Comparison of ENCODE assay signal across 14 cellular contexts in the genomic region with DNA sequence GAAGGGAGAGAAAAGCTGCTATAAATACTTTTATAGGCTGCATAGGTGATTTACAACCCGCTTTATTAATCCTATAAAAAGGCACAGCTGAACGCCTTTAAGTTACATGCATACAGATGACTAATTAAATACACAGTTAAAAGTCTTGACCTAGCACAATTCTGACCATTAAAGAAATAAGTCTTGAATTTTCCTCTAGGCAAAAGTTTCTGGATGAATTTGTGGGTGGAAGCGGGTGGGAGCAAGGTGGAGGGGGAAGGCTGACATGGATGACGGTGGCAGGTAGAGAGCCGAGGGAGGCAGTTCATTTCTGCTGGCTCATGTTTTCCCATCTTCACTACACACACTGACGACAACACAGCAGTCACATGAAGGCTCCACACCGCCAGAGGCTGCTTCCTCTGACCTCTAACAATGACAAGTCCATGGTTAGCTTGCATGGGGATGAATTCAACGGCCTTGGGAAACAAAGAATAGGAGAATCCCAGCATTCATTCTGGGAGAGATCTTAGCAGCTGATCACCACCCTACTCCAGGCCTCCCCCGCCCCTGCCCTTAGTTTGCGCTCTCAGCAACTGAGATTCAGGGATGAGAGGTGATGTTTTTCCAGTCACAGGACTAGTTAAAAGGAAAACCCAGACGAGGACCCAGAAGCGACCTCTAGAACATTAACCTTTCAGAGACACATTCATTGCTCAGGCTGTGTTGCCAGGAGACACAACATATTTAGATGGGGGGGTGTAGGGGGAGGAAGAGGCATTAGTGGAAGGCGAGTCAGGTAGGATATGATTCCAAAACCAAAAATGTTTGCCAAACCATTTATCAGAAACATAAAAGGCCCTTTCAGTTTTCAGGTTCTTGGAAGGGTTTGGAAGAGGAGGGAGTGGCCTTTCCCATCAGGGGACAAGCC.
DNase-seq lines count a peak whose midpoint lies in the region; ATAC-seq and TF ChIP-seq lines count a peak whose summit lies in the region.
"Had no signal": no experiment of that assay in that cellular context is flagged by ENCODE, and none has a peak within 500 bp of the region (broad histone marks: within the 10 kb centered on the region; RNA-seq: fewer than 3 reads in every experiment).

No MANE protein-coding gene starts in this region.

- no peaks in the 10 kb centered on the region for H3K9me3 Mint-ChIP-seq in stimulated activated effector memory CD8-positive, alpha-beta T cell treated with anti-CD3 and anti-CD28 coated beads, Interleukin-12 subunit alpha, Interleukin-12 subunit beta, amount 100 ng/mL, for 72 hours
- H3K9me3 Mint-ChIP-seq: activated T-cell treated with anti-CD3 and anti-CD28 coated beads, Interleukin-2, amount 50 U/mL, for 24 hours had no signal

- 75 to 80% methylated on average over 13 of the region's 13 CpGs for WGBS in heart right ventricle, 2 donors

- no peak overlapping the region for H3K27ac ChIP-seq in heart right ventricle
- H3K27ac ChIP-seq in VCaP = peak overlapping the region; percentile 45; the same call in 1 of the 2 replicates
- H3K27ac ChIP-seq: SJCRH30 had no signal

- ATAC-seq in heart right ventricle = peak in 6 of 8 donors; percentile 41 to 66 (median 59)
- ATAC-seq in Right ventricle myocardium inferior = no peak
- ATAC-seq in stimulated activated effector memory CD8-positive, alpha-beta T cell treated with anti-CD3 and anti-CD28 coated beads, Interleukin-12 subunit alpha, Interleukin-12 subunit beta, amount 100 ng/mL, for 72 hours = no peak

- DNase-seq in heart right ventricle (no peak), Right ventricle myocardium inferior (ENCODE audit: missing footprints) (no peak), kidney tubule cell (ENCODE audit: low spot score) (peak; percentile 85), ureter (ENCODE audit: low spot score) (no peak), NCI-H187 (lab: John Stamatoyannopoulos, UW) (no peak)
- no peak for DNase-seq in stimulated activated effector memory CD8-positive, alpha-beta T cell treated with anti-CD3 and anti-CD28 coated beads, Interleukin-12 subunit alpha, Interleukin-12 subunit beta, amount 100 ng/mL, for 72 hours (ENCODE audit: low spot score in 2 of 2)
- no peak for DNase-seq in stimulated activated naive CD4-positive, alpha-beta T cell treated with Interleukin-2 at 50 U/mL for 16 hours (lab: John Stamatoyannopoulos, UW)
- DNase-seq: activated CD4-positive, CD25-positive, alpha-beta regulatory T cell; activated T-cell treated with anti-CD3 and anti-CD28 coated beads, Interleukin-2, amount 50 U/mL, for 24 hours; aorta; GF-D8; SJCRH30; stimulated activated CD4-positive, alpha-beta T cell treated with anti-CD3 and anti-CD28 coated beads, Interleukin-4, amount 100 ng/mL, for 4 hours had no signal

- no peaks in the 10 kb centered on the region for H3K36me3 Mint-ChIP-seq in stimulated activated effector memory CD8-positive, alpha-beta T cell treated with anti-CD3 and anti-CD28 coated beads, Interleukin-12 subunit alpha, Interleukin-12 subunit beta, amount 100 ng/mL, for 72 hours

- intact Hi-C loops in heart right ventricle (cut with DNase I) = loop anchor here in 1 of 10 donors (10.0 kb wide), 1 partner anchor 260 kb away; no protein-coding TSS in a partner anchor
- intact Hi-C loops in Right ventricle myocardium inferior (cut with DNase I) = no loop called here

- H3K9me3 ChIP-seq in heart right ventricle = no peaks in the 10 kb centered on the region
- H3K9me3 ChIP-seq: SJCRH30 had no signal

- H3K27ac Mint-ChIP-seq in stimulated activated effector memory CD8-positive, alpha-beta T cell treated with anti-CD3 and anti-CD28 coated beads, Interleukin-12 subunit alpha, Interleukin-12 subunit beta, amount 100 ng/mL, for 72 hours = no peak overlapping the region
- H3K27ac Mint-ChIP-seq: activated T-cell treated with anti-CD3 and anti-CD28 coated beads, Interleukin-2, amount 50 U/mL, for 24 hours had no signal

- H3K4me1 ChIP-seq in heart right ventricle = peaks cover 0 to 8% (median 0%) of the 10 kb centered on the region in 9 donors

- H3K4me1 Mint-ChIP-seq in stimulated activated effector memory CD8-positive, alpha-beta T cell treated with anti-CD3 and anti-CD28 coated beads, Interleukin-12 subunit alpha, Interleukin-12 subunit beta, amount 100 ng/mL, for 72 hours = no peaks in the 10 kb centered on the region

- peaks cover 0 to 7% (median 0%) of the 10 kb centered on the region in 7 donors for H3K27me3 ChIP-seq in heart right ventricle
- H3K27me3 ChIP-seq: SJCRH30 had no signal

- no peak overlapping the region for H3K4me3 Mint-ChIP-seq in stimulated activated effector memory CD8-positive, alpha-beta T cell treated with anti-CD3 and anti-CD28 coated beads, Interleukin-12 subunit alpha, Interleukin-12 subunit beta, amount 100 ng/mL, for 72 hours
- H3K4me3 Mint-ChIP-seq: activated T-cell treated with anti-CD3 and anti-CD28 coated beads, Interleukin-2, amount 50 U/mL, for 24 hours had no signal

- TF ChIP-seq CTCF in heart right ventricle (IDR thresholded peaks at IDR 0.05) (no peak), VCaP (conservative IDR thresholded peaks at IDR 0.05) (no peak)

- H3K36me3 ChIP-seq in heart right ventricle = no peaks in the 10 kb centered on the region
- H3K36me3 ChIP-seq: SJCRH30 had no signal

- H3K4me3 ChIP-seq in heart right ventricle = no peak overlapping the region
- H3K4me3 ChIP-seq: SJCRH30 had no signal

Comparison
In these comparisons a context has a peak if more than half of its experiments do, and no peak if none do; other contexts are left out.
1. ATAC-seq: peak in heart right ventricle (6 of 8); none in Right ventricle myocardium inferior (single experiment) and stimulated activated effector memory CD8-positive, alpha-beta T cell treated with anti-CD3 and anti-CD28 coated beads, Interleukin-12 subunit alpha, Interleukin-12 subunit beta, amount 100 ng/mL, for 72 hours (single experiment).